ENCODE assay signal across 11 cellular contexts in genomic region chr17:77884019-77884418, GRCh38.
DNase-seq lines count a peak whose midpoint lies in the region; ATAC-seq and TF ChIP-seq lines count a peak whose summit lies in the region.
"Had no signal": no experiment of that assay in that cellular context is flagged by ENCODE, and none has a peak within 500 bp of the region (broad histone marks: within the 10 kb centered on the region; RNA-seq: fewer than 3 reads in every experiment).

No MANE protein-coding gene starts in this region.

- peaks cover 95% of the 10 kb centered on the region for H3K4me1 Mint-ChIP-seq in activated T-cell treated with anti-CD3 and anti-CD28 coated beads, Interleukin-2, amount 50 U/mL, for 72 hours (ENCODE audit: low read depth)

- intact Hi-C loops in spleen (cut with DNase I; ENCODE audit: low total_unique reads) (no loop called here), esophagus muscularis mucosa (cut with DNase I) (no loop called here)

- no peaks in the 10 kb centered on the region for H3K27me3 ChIP-seq in effector memory CD4-positive, alpha-beta T cell (replicated peaks; ENCODE audit: control insufficient read depth, insufficient read depth, low read length, poor library complexity, severe bottlenecking)
- peaks cover 0 to 30% (median 0%) of the 10 kb centered on the region in 7 donors for H3K27me3 ChIP-seq in spleen (replicated peaks in 1 of 7)
- H3K27me3 ChIP-seq in esophagus muscularis mucosa, result no peaks in the 10 kb centered on the region

- peak overlapping the region; percentile 95 for H3K27ac ChIP-seq in effector memory CD4-positive, alpha-beta T cell (ENCODE audit: insufficient read depth, low read length, poor library complexity, severe bottlenecking)
- peak overlapping the region in 2 of 8 donors; percentile 91 to 93 for H3K27ac ChIP-seq in spleen
- no peak overlapping the region for H3K27ac ChIP-seq in esophagus muscularis mucosa (replicated peaks in 1 of 4)

- peaks cover 0 to 2% of the 10 kb centered on the region in 2 donors for H3K9me3 Mint-ChIP-seq in activated T-cell treated with anti-CD3 and anti-CD28 coated beads, Interleukin-2, amount 50 U/mL, for 72 hours

- TF ChIP-seq POLR2A in spleen (IDR thresholded peaks at IDR 0.05), result no peak
- TF ChIP-seq POLR2A in esophagus muscularis mucosa (IDR thresholded peaks at IDR 0.05; ENCODE audit: low read depth), result no peak

- H3K36me3 ChIP-seq in effector memory CD4-positive, alpha-beta T cell (ENCODE audit: control insufficient read depth, insufficient read depth, low read length), result no peaks in the 10 kb centered on the region
- H3K36me3 ChIP-seq in spleen, result no peaks in the 10 kb centered on the region
- H3K36me3 ChIP-seq in esophagus muscularis mucosa, result no peaks in the 10 kb centered on the region
- H3K36me3 ChIP-seq: HAP-1 had no signal

- peaks cover 20% of the 10 kb centered on the region for H3K27me3 Mint-ChIP-seq in activated T-cell treated with anti-CD3 and anti-CD28 coated beads, Interleukin-2, amount 50 U/mL, for 72 hours (ENCODE audit: low read depth)

- peaks cover 0 to 2% of the 10 kb centered on the region in 2 donors for H3K36me3 Mint-ChIP-seq in activated T-cell treated with anti-CD3 and anti-CD28 coated beads, Interleukin-2, amount 50 U/mL, for 72 hours (ENCODE audit: insufficient read depth in 2 of 2)

- no peak for TF ChIP-seq CTCF in spleen (IDR thresholded peaks at IDR 0.05 in 8 of 11, conservative IDR thresholded peaks at IDR 0.05 in 3 of 11)
- no peak for TF ChIP-seq CTCF in esophagus muscularis mucosa (IDR thresholded peaks at IDR 0.05)
- no peak for TF ChIP-seq CTCF in omental fat pad (IDR thresholded peaks at IDR 0.05)

- no peak for DNase-seq in activated T-cell treated with anti-CD3 and anti-CD28 coated beads, Interleukin-2, amount 50 U/mL, for 72 hours
- DNase-seq in activated T-cell treated with anti-CD3 and anti-CD28 coated beads for 4 hours, result no peak
- DNase-seq in NCI-H774 (lab: John Stamatoyannopoulos, UW), result peak; percentile 38
- DNase-seq in effector memory CD4-positive, alpha-beta T cell, result no peak
- DNase-seq in spleen, result peak; percentile 82
- DNase-seq in esophagus muscularis mucosa (ENCODE audit: extremely low spot score), result no peak
- no peak for DNase-seq in omental fat pad (ENCODE audit: low spot score)
- DNase-seq: left colon, NCI-H2107 had no signal

- H3K4me1 ChIP-seq in effector memory CD4-positive, alpha-beta T cell (ENCODE audit: control insufficient read depth, insufficient read depth, low read length, poor library complexity, severe bottlenecking), result peaks cover 59% of the 10 kb centered on the region
- H3K4me1 ChIP-seq in spleen, result peaks cover 38 to 92% (median 74%) of the 10 kb centered on the region in 6 donors
- peaks cover 35 to 50% (median 40%) of the 10 kb centered on the region in 4 donors for H3K4me1 ChIP-seq in esophagus muscularis mucosa

- no peaks in the 10 kb centered on the region for H3K9me3 ChIP-seq in effector memory CD4-positive, alpha-beta T cell (ENCODE audit: control insufficient read depth, low read length)
- H3K9me3 ChIP-seq in spleen (no peaks in the 10 kb centered on the region), esophagus muscularis mucosa (no peaks in the 10 kb centered on the region)
- H3K9me3 ChIP-seq: HAP-1 had no signal

- WGBS in spleen, 5 donors, result 79 to 88% (median 86%) methylated on average over 11 of the region's 11 CpGs
- WGBS in esophagus muscularis mucosa, result 70% methylated on average over 7 of the region's 11 CpGs

- peak overlapping the region; percentile 49 to 65 for H3K4me3 Mint-ChIP-seq in activated T-cell treated with anti-CD3 and anti-CD28 coated beads, Interleukin-2, amount 50 U/mL, for 72 hours

- ATAC-seq in activated T-cell treated with anti-CD3 and anti-CD28 coated beads, Interleukin-2, amount 50 U/mL, for 72 hours (replicated peaks in 1 of 2), result no peak
- ATAC-seq in HG02852 (IDR thresholded peaks at IDR 0.05; ENCODE audit: unreplicated experiment), result no peak
- ATAC-seq in omental fat pad (ENCODE audit: low FRiP score), result no peak
- ATAC-seq: left colon had no signal

- no peak for TF ChIP-seq EP300 in esophagus muscularis mucosa (IDR thresholded peaks at IDR 0.05)

- H3K4me3 ChIP-seq in effector memory CD4-positive, alpha-beta T cell (ENCODE audit: insufficient read depth, low read depth, low read length, poor library complexity, severe bottlenecking), result no peak overlapping the region
- H3K4me3 ChIP-seq in spleen (no peak overlapping the region), esophagus muscularis mucosa (no peak overlapping the region)
- H3K4me3 ChIP-seq: HAP-1 had no signal

- H3K27ac Mint-ChIP-seq in activated T-cell treated with anti-CD3 and anti-CD28 coated beads, Interleukin-2, amount 50 U/mL, for 72 hours, result no peak overlapping the region

Comparison
In these comparisons a context has a peak if more than half of its experiments do, and no peak if none do; other contexts are left out.
1. DNase-seq: peak in NCI-H774 (single experiment) and spleen (single experiment); none in activated T-cell treated with anti-CD3 and anti-CD28 coated beads, Interleukin-2, amount 50 U/mL, for 72 hours (0 of 2), activated T-cell treated with anti-CD3 and anti-CD28 coated beads for 4 hours (single experiment), effector memory CD4-positive, alpha-beta T cell (0 of 3), esophagus muscularis mucosa (single experiment) and omental fat pad (single experiment).